16 cellular contexts compared by ENCODE assay signal in genomic region chr10:103417148-103417469, GRCh38. TPM values are rescaled to one million over a fixed set of nuclear protein-coding genes. Genes with fewer than 3 reads are reported as not detected.
"Had no signal": no experiment of that assay in that cellular context is flagged by ENCODE, and none has a peak within 500 bp of the region (broad histone marks: within the 10 kb centered on the region; RNA-seq: fewer than 3 reads in every experiment).

No MANE protein-coding gene starts in this region.

RNA-seq across cellular contexts. Expression of gene CALHM1, which starts 41.6 kb away (rescaled TPM):
- total RNA-seq: activated CD8-positive, alpha-beta memory T cell treated with anti-CD3 and anti-CD28 coated beads for 36 hours; activated naive CD4-positive, alpha-beta T cell treated with anti-CD3 and anti-CD28 coated beads for 36 hours; activated naive CD8-positive, alpha-beta T cell treated with anti-CD3 and anti-CD28 coated beads for 36 hours; activated T-helper 1 cell treated with anti-CD3 and anti-CD28 coated beads, Interleukin-12 subunit alpha, Interleukin-12 subunit beta, Interleukin-2, Interleukin-4 antibody, amounts not matched to agents 30 ng/mL and 10 ng/mL and 1 ng/mL, durations not matched to agents 14 hours and 24 hours and 36 hours; activated T-helper 2 cell treated with anti-CD3 and anti-CD28 coated beads, Interferon-gamma antibody, Interleukin-2, Interleukin-4, amounts not matched to agents 10 μg/mL and 5 μg/mL and 100 μg/mL, durations not matched to agents 14 hours and 24 hours and 36 hours; adrenal gland; aorta; body of pancreas; breast epithelium; cardiac muscle cell; dermis blood vessel endothelial cell; esophagus muscularis mucosa; foreskin keratinocyte; gastrocnemius medialis; heart right ventricle; hepatocyte had no signal
- polyA plus RNA-seq: adrenal gland, aorta, cardiac muscle cell, foreskin keratinocyte, heart right ventricle had no signal
